ENCODE assay signal across 24 cellular contexts in the genomic region with DNA sequence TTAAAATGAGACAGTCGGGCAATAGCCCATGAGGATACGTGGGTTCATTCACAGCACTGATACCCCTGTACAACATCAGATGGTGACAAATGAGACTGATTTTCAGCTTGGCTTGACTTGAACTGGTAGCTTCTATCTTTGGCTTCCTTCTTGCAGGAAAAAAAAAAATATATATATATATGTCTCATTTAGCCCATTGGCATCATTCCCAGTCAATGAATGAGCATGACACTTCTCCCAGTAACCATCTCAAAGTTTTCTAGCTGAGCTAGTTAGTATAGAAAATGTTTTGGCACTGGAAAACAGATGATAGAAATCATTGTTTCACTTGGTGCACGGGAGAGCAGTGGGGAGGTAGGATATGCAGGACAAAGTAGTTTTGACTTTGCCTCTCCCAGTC.
"Had no signal": no experiment of that assay in that cellular context is flagged by ENCODE, and none has a peak within 500 bp of the region (broad histone marks: within the 10 kb centered on the region; RNA-seq: fewer than 3 reads in every experiment).

No MANE protein-coding gene starts in this region.

- H3K27me3 ChIP-seq: breast epithelium, heart right ventricle, neural progenitor cell, right atrium auricular region, tibial nerve had no signal

- H3K4me1 ChIP-seq: breast epithelium, gastroesophageal sphincter, heart right ventricle, neural progenitor cell, prostate gland, right atrium auricular region, tibial nerve had no signal

- DNase-seq: activated CD4-positive, alpha-beta T cell treated with anti-CD3 and anti-CD28 coated beads for 48 hours; activated CD4-positive, CD25-positive, alpha-beta regulatory T cell; activated CD8-positive, alpha-beta T cell treated with anti-CD3 and anti-CD28 coated beads for 36 hours; activated naive CD4-positive, alpha-beta T cell treated with Interleukin-2 at 50 U/mL for 16 hours; activated naive CD8-positive, alpha-beta T cell treated with anti-CD3 and anti-CD28 coated beads, Interleukin-2, amount 10 ng/mL, durations not matched to agents 7 days and 5 days; activated T-cell treated with anti-CD3 and anti-CD28 coated beads, Interleukin-2, amount 50 U/mL, for 1 hour; effector memory CD4-positive, alpha-beta T cell; heart right ventricle; mesenchymal stem cell; naive thymus-derived CD4-positive, alpha-beta T cell; stimulated activated CD4-positive, alpha-beta T cell treated with anti-CD3 and anti-CD28 coated beads, Interleukin-12 subunit alpha, Interleukin-12 subunit beta, amount 100 ng/mL, for 4 hours; stimulated activated CD4-positive, alpha-beta T cell treated with anti-CD3 and anti-CD28 coated beads, Interleukin-1b, Interleukin-23, amount 100 ng/mL, for 48 hours; stimulated activated naive CD4-positive, alpha-beta T cell treated with Interleukin-2 at 50 U/mL for 16 hours; T-cell had no signal

- H3K27ac ChIP-seq: breast epithelium, gastroesophageal sphincter, heart right ventricle, neural progenitor cell, prostate gland, right atrium auricular region, tibial nerve had no signal

- H3K4me1 Mint-ChIP-seq: activated naive CD8-positive, alpha-beta T cell treated with anti-CD3 and anti-CD28 coated beads, Interleukin-2, amount 10 ng/mL, durations not matched to agents 7 days and 5 days; activated T-helper 17 cell treated with anti-CD3 and anti-CD28 coated beads, Interleukin-2, amount 50 U/mL, for 72 hours; naive thymus-derived CD4-positive, alpha-beta T cell; neural progenitor cell; T-cell had no signal

- H3K4me3 Mint-ChIP-seq: activated CD8-positive, alpha-beta T cell treated with anti-CD3 and anti-CD28 coated beads for 36 hours; activated naive CD8-positive, alpha-beta T cell treated with anti-CD3 and anti-CD28 coated beads, Interleukin-2, amount 10 ng/mL, durations not matched to agents 7 days and 5 days; activated T-helper 17 cell treated with anti-CD3 and anti-CD28 coated beads, Interleukin-2, amount 50 U/mL, for 72 hours; dendritic cell treated with granulocyte-macrophage colony-stimulating factor and Interleukin-4, amounts not matched to agents 40 ng/mL and 50 ng/mL, for 4 days; naive thymus-derived CD4-positive, alpha-beta T cell; neural progenitor cell; T-cell had no signal

- H3K4me3 ChIP-seq: breast epithelium, gastroesophageal sphincter, heart right ventricle, neural progenitor cell, prostate gland, right atrium auricular region, tibial nerve had no signal

- H3K9me3 Mint-ChIP-seq: activated CD8-positive, alpha-beta T cell treated with anti-CD3 and anti-CD28 coated beads for 36 hours had no signal

- H3K27me3 Mint-ChIP-seq: activated CD8-positive, alpha-beta T cell treated with anti-CD3 and anti-CD28 coated beads for 36 hours; activated naive CD8-positive, alpha-beta T cell treated with anti-CD3 and anti-CD28 coated beads, Interleukin-2, amount 10 ng/mL, durations not matched to agents 7 days and 5 days; activated T-helper 17 cell treated with anti-CD3 and anti-CD28 coated beads, Interleukin-2, amount 50 U/mL, for 72 hours; dendritic cell treated with granulocyte-macrophage colony-stimulating factor and Interleukin-4, amounts not matched to agents 40 ng/mL and 50 ng/mL, for 4 days; T-cell had no signal

- FAIRE-seq: endothelial cell of umbilical vein, urothelium cell line had no signal

- H3K9me3 ChIP-seq: prostate gland, tibial nerve had no signal

- H3K9ac ChIP-seq: neural progenitor cell had no signal

- H3K36me3 ChIP-seq: breast epithelium, gastroesophageal sphincter, heart right ventricle, neural progenitor cell, prostate gland, right atrium auricular region, tibial nerve had no signal

- H3K36me3 Mint-ChIP-seq: activated naive CD8-positive, alpha-beta T cell treated with anti-CD3 and anti-CD28 coated beads, Interleukin-2, amount 10 ng/mL, durations not matched to agents 7 days and 5 days; neural progenitor cell; T-cell had no signal

- H3K4me2 ChIP-seq: neural progenitor cell had no signal

- H3K27ac Mint-ChIP-seq: activated CD8-positive, alpha-beta T cell treated with anti-CD3 and anti-CD28 coated beads for 36 hours; activated naive CD8-positive, alpha-beta T cell treated with anti-CD3 and anti-CD28 coated beads, Interleukin-2, amount 10 ng/mL, durations not matched to agents 7 days and 5 days; activated T-helper 17 cell treated with anti-CD3 and anti-CD28 coated beads, Interleukin-2, amount 50 U/mL, for 72 hours; dendritic cell treated with granulocyte-macrophage colony-stimulating factor and Interleukin-4, amounts not matched to agents 40 ng/mL and 50 ng/mL, for 4 days; naive thymus-derived CD4-positive, alpha-beta T cell; neural progenitor cell; T-cell had no signal

- H2AFZ ChIP-seq: neural progenitor cell had no signal
